Comparison of ENCODE assay signal across 16 cellular contexts in genomic region chr4:138891610-138892009, GRCh38.
DNase-seq lines count a peak whose midpoint lies in the region; ATAC-seq, FAIRE-seq and TF ChIP-seq lines count a peak whose summit lies in the region.
"Had no signal": no experiment of that assay in that cellular context is flagged by ENCODE, and none has a peak within 500 bp of the region (broad histone marks: within the 10 kb centered on the region; RNA-seq: fewer than 3 reads in every experiment).

No MANE protein-coding gene starts in this region.

- TF ChIP-seq RAD21 in K562 (CRISPR knock-in tag; conservative IDR thresholded peaks at IDR 0.05 in 1 of 2, IDR thresholded peaks at IDR 0.05 in 1 of 2), result no peak

- no peaks in the 10 kb centered on the region for H3K9me1 ChIP-seq in K562 (ENCODE audit: control insufficient read depth, insufficient read depth, low read length)

- H3K36me3 ChIP-seq in GM23248 (ENCODE audit: low read depth) (no peaks in the 10 kb centered on the region), K562 (ENCODE audit: control insufficient read depth, insufficient read depth, low read length) (no peaks in the 10 kb centered on the region), parathyroid adenoma (ENCODE audit: control insufficient read depth, insufficient read depth, low read length) (no peaks in the 10 kb centered on the region)
- H3K36me3 ChIP-seq: right lobe of liver had no signal

- H3K9me3 ChIP-seq in GM23248 (ENCODE audit: low read depth) (no peaks in the 10 kb centered on the region), K562 (replicated peaks; ENCODE audit: control insufficient read depth, insufficient read depth, low read depth, low read length) (no peaks in the 10 kb centered on the region), parathyroid adenoma (ENCODE audit: control insufficient read depth, low read length) (no peaks in the 10 kb centered on the region)
- H3K9me3 ChIP-seq: right lobe of liver had no signal

- H3K9me2 ChIP-seq in GM23248 (ENCODE audit: insufficient read depth), result no peaks in the 10 kb centered on the region

- H3K27ac ChIP-seq in GM23248, result 0 out of 2 replicates have a peak overlapping the region, but pooled peaks have one; percentile 3
- H3K27ac ChIP-seq in K562 (ENCODE audit: extremely low read depth, low read depth, low read length), result no peak overlapping the region
- H3K27ac ChIP-seq in parathyroid adenoma, result no peak overlapping the region
- H3K27ac ChIP-seq: right lobe of liver had no signal

- no peak; the same call in 2 of the 3 replicates for ATAC-seq in K562
- no peak for ATAC-seq in GM19023 (IDR thresholded peaks at IDR 0.05; ENCODE audit: unreplicated experiment)
- no peak for ATAC-seq in HG03520 (IDR thresholded peaks at IDR 0.05; ENCODE audit: unreplicated experiment)
- ATAC-seq: right lobe of liver had no signal

- H4K20me1 ChIP-seq in GM23248 (ENCODE audit: insufficient read depth), result no peaks in the 10 kb centered on the region
- H4K20me1 ChIP-seq in K562 (replicated peaks; ENCODE audit: control insufficient read depth, insufficient read depth, low read length), result no peaks in the 10 kb centered on the region

- peak overlapping the region; percentile 60 for H2AFZ ChIP-seq in GM23248
- H2AFZ ChIP-seq in K562 (ENCODE audit: low read depth, low read length), result peak overlapping the region; percentile 56; the same call in 1 of the 2 replicates
- peak overlapping the region; percentile 33 for H2AFZ ChIP-seq in parathyroid adenoma

- TF ChIP-seq EP300 in K562 (IDR thresholded peaks at IDR 0.05; ENCODE audit: low read length), result no peak

- H3K9ac ChIP-seq in GM23248, result 0 out of 2 replicates have a peak overlapping the region, but pooled peaks have one; percentile 8
- no peak overlapping the region for H3K9ac ChIP-seq in K562 (ENCODE audit: insufficient read depth in 1 of 2, low read depth in 2 of 2, low read length in 2 of 2)
- no peak overlapping the region for H3K9ac ChIP-seq in parathyroid adenoma

- WGBS in GM23248 (ENCODE audit: low coverage in 1 of 2, low lambda C conversion rate in 2 of 2, missing lambda C conversion rate in 2 of 2), 2 experiments, result 12 to 16% methylated on average over 4 of the region's 4 CpGs
- WGBS in K562 (ENCODE audit: insufficient coverage, low coverage, missing lambda C conversion rate), result 45% methylated on average over 4 of the region's 4 CpGs
- WGBS in lower leg skin, 2 donors, result 52 to 54% methylated on average over 4 of the region's 4 CpGs

- peak overlapping the region; percentile 26; the same call in 1 of the 2 replicates for H3K4me3 ChIP-seq in GM23248
- H3K4me3 ChIP-seq in K562, result no peak overlapping the region
- no peak overlapping the region for H3K4me3 ChIP-seq in parathyroid adenoma (ENCODE audit: low read depth, low read length)
- H3K4me3 ChIP-seq in lower leg skin (ENCODE audit: low read depth, poor library complexity, severe bottlenecking), result no peak overlapping the region
- H3K4me3 ChIP-seq: right lobe of liver had no signal

- CTCF ChIA-PET in K562 (lab: Yijun Ruan, JAX; ENCODE audit: low intra/inter-chr PET ratio), result no interaction called here

- no peak for FAIRE-seq in K562 (lab: Jason Lieb, UNC)
- FAIRE-seq: frontal cortex had no signal

- H3K4me1 ChIP-seq in GM23248 (ENCODE audit: insufficient read depth) (peaks cover 27% of the 10 kb centered on the region), K562 (replicated peaks in 1 of 2; ENCODE audit: control insufficient read depth in 2 of 2, insufficient read depth in 2 of 2, low read length in 2 of 2) (peaks cover 0 to 2% of the 10 kb centered on the region in 2 experiments; a peak in 2 of 5 replicates), parathyroid adenoma (no peaks in the 10 kb centered on the region)
- H3K4me1 ChIP-seq: right lobe of liver had no signal

- BruUV-seq in K562 (replicated peaks; lab: Mats Ljungman, UMichigan), result no TSS peak

- no peaks in the 10 kb centered on the region for H3F3A ChIP-seq in GM23248 (ENCODE audit: insufficient read depth)

- DNase-seq in GM23248 (peak; percentile 53), NCI-H2081 treated with DMSO at 0.1 percent for 48 hours (lab: John Stamatoyannopoulos, UW) (peak; percentile 48), K562 (ENCODE audit: extremely low read depth in 1 of 4, low spot score in 3 of 4) (no peak), activated gamma-delta T cell treated with Interleukin-2 at 50 U/mL for 16 hours (no peak), lower leg skin (ENCODE audit: low spot score in 2 of 2) (no peak)
- DNase-seq: activated CD4-positive, alpha-beta T cell treated with anti-CD3 and anti-CD28 coated beads for 1 hour; C1 segment of cervical spinal cord; immature natural killer cell; NCI-H1694; OCI-M1; right lobe of liver; stimulated activated naive CD8-positive, alpha-beta T cell treated with anti-CD3 and anti-CD28 coated beads, Interleukin-15, amount 100 ng/mL, for 72 hours had no signal

- intact Hi-C loops in K562 (cut with micrococcal nuclease), result no loop called here
- intact Hi-C loops in lower leg skin (cut with DNase I; ENCODE audit: low total_unique reads), result no loop called here

- TF ChIP-seq POLR2A in K562 (conservative IDR thresholded peaks at IDR 0.05) (no peak), lower leg skin (IDR thresholded peaks at IDR 0.05) (no peak)

- no peaks in the 10 kb centered on the region for H3K79me2 ChIP-seq in GM23248 (ENCODE audit: insufficient read depth)
- no peaks in the 10 kb centered on the region for H3K79me2 ChIP-seq in K562 (ENCODE audit: control insufficient read depth, insufficient read depth, low read length)
- no peaks in the 10 kb centered on the region for H3K79me2 ChIP-seq in parathyroid adenoma

- H3K27me3 ChIP-seq in GM23248 (replicated peaks; ENCODE audit: insufficient read depth), result no peaks in the 10 kb centered on the region
- no peaks in the 10 kb centered on the region for H3K27me3 ChIP-seq in K562 (ENCODE audit: control insufficient read depth in 2 of 2, insufficient read depth in 2 of 2, low read length in 2 of 2)
- no peaks in the 10 kb centered on the region for H3K27me3 ChIP-seq in parathyroid adenoma (ENCODE audit: control insufficient read depth, insufficient read depth, low read length)
- H3K27me3 ChIP-seq: right lobe of liver had no signal

- in situ Hi-C loops in GM23248 (cut with MboI), result no loop called here
- in situ Hi-C loops in K562 (cut with MboI), result no loop called here

- TF ChIP-seq CTCF in K562 (IDR thresholded peaks at IDR 0.05 in 2 of 3, conservative IDR thresholded peaks at IDR 0.05 in 1 of 3; ENCODE audit: insufficient read depth in 2 of 3, low read depth in 1 of 3, low read length in 3 of 3) (no peak), parathyroid adenoma (IDR thresholded peaks at IDR 0.05) (no peak), lower leg skin (IDR thresholded peaks at IDR 0.05) (no peak)

- H3K4me2 ChIP-seq in GM23248 (ENCODE audit: unreplicated experiment) (peak overlapping the region; percentile 74), K562 (ENCODE audit: insufficient read depth, low read length) (no peak overlapping the region), parathyroid adenoma (ENCODE audit: low read length) (no peak overlapping the region)

- POLR2A ChIA-PET in K562 (lab: Yijun Ruan, JAX), result no interaction called here

TF ChIP-seq in K562, 482 proteins besides CTCF, POLR2A, EP300 and RAD21:
- no peak for TF ChIP-seq ZNF717 (CRISPR knock-in tag; IDR thresholded peaks at IDR 0.05)
TF ChIP-seq in K562: peak in this region for 0.

Comparison
In these comparisons a context has a peak if more than half of its experiments do, and no peak if none do; other contexts are left out.
1. DNase-seq: peak in GM23248 (single experiment) and NCI-H2081 treated with DMSO at 0.1 percent for 48 hours (single experiment); none in K562 (0 of 4), activated gamma-delta T cell treated with Interleukin-2 at 50 U/mL for 16 hours (single experiment) and lower leg skin (0 of 2).
2. Peak in every context shown above with its lines, with median percentiles within 50 percentile points of each other: H2AFZ ChIP-seq.